ENCODE assay signal across 21 cellular contexts in the genomic region with DNA sequence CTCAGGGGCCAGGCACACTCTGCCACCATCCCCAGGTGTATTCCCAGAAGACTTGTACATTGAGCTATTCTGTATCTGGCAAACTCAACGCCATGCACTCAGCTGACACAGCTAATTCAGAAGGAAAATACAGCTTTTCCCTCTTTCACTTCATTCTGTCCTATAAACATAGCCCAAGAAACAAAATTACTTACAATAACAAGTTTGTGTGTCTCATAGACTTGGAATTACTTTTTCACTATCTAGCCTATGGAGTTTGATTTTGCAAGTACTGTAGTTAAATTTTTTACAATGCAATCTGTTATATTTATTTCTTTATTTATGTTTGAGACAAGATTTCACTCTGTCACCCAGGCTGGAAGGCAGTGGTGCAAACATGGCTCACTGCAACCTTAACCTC.
DNase-seq lines count a peak whose midpoint lies in the region; ATAC-seq and TF ChIP-seq lines count a peak whose summit lies in the region.
"Had no signal": no experiment of that assay in that cellular context is flagged by ENCODE, and none has a peak within 500 bp of the region (broad histone marks: within the 10 kb centered on the region; RNA-seq: fewer than 3 reads in every experiment).

No MANE protein-coding gene starts in this region.

- H3K27me3 Mint-ChIP-seq in stimulated activated naive B cell treated with anti-CD40 and anti-IgM and Interleukin-4, amounts not matched to agents 10 μg/mL and 1 μg/mL and 100 μg/mL, for 72 hours = peaks cover 0 to 11% of the 10 kb centered on the region in 2 donors

- no peak overlapping the region for H3K56ac ChIP-seq in IMR-90 (ENCODE audit: extremely low read depth, insufficient read depth, low read length)

- TF ChIP-seq POLR2A in IMR-90 (IDR thresholded peaks at IDR 0.05; ENCODE audit: low read depth, low read length) (no peak), transverse colon (IDR thresholded peaks at IDR 0.05) (no peak)

- H3K4me3 Mint-ChIP-seq in stimulated activated naive B cell treated with anti-CD40 and anti-IgM and Interleukin-4, amounts not matched to agents 10 μg/mL and 1 μg/mL and 100 μg/mL, for 72 hours = no peak overlapping the region
- H3K4me3 Mint-ChIP-seq: IgD-negative memory B cell had no signal

- H3K4me1 Mint-ChIP-seq in stimulated activated naive B cell treated with anti-CD40 and anti-IgM and Interleukin-4, amounts not matched to agents 10 μg/mL and 1 μg/mL and 100 μg/mL, for 72 hours = no peaks in the 10 kb centered on the region

- no peaks in the 10 kb centered on the region for H3K36me3 Mint-ChIP-seq in stimulated activated naive B cell treated with anti-CD40 and anti-IgM and Interleukin-4, amounts not matched to agents 10 μg/mL and 1 μg/mL and 100 μg/mL, for 72 hours
- H3K36me3 Mint-ChIP-seq: IgD-negative memory B cell had no signal

- in situ Hi-C loops in IMR-90 (cut with MboI; ENCODE audit: low sequenced_read_pairs) (loop anchor here (5.0 kb wide), 1 partner anchor 48 kb away; no protein-coding TSS in a partner anchor), transverse colon (cut with MboI; ENCODE audit: low pct_ligation_motif_present in 1 of 4, low pct_unique_long_range_greater_than_20kb in 1 of 4, low sequenced_read_pairs in 3 of 4) (no loop called here)

- no peak overlapping the region for H4K5ac ChIP-seq in IMR-90 (ENCODE audit: low read depth, low read length)

- H2AK5ac ChIP-seq in IMR-90 (ENCODE audit: low read depth, low read length) = no peak overlapping the region

- H3K27ac ChIP-seq in IMR-90 (ENCODE audit: insufficient read depth, low read length) (peak overlapping the region; percentile 63; the same call in 1 of the 2 replicates), transverse colon (no peak overlapping the region)
- H3K27ac ChIP-seq: C4-2B, HL-60 had no signal

- TF ChIP-seq CTCF in IMR-90 (conservative IDR thresholded peaks at IDR 0.05; ENCODE audit: low read depth, low read length) = no peak
- no peak for TF ChIP-seq CTCF in transverse colon (IDR thresholded peaks at IDR 0.05)

- peak; percentile 82 for ATAC-seq in IMR-90 (ENCODE audit: low read depth)
- ATAC-seq in stimulated activated naive B cell treated with anti-CD40 and anti-IgM and Interleukin-4, amounts not matched to agents 10 μg/mL and 1 μg/mL and 100 μg/mL, for 72 hours (replicated peaks) = no peak
- ATAC-seq in GM19455 (IDR thresholded peaks at IDR 0.05; ENCODE audit: unreplicated experiment) = no peak
- ATAC-seq: PC-3, SK-N-SH treated with all-trans-retinoic acid at 6 μM for 48 hours had no signal

- H3K27me3 ChIP-seq in IMR-90 (ENCODE audit: control insufficient read depth, insufficient read depth, low read length) = no peaks in the 10 kb centered on the region
- H3K27me3 ChIP-seq in transverse colon = no peaks in the 10 kb centered on the region

- peak overlapping the region in 1 of 2 experiments; percentile 65; a peak in 1 of 4 replicates for H4K8ac ChIP-seq in IMR-90 (ENCODE audit: low read depth in 2 of 2, low read length in 2 of 2)

- H3K36me3 ChIP-seq in IMR-90 (ENCODE audit: control insufficient read depth, insufficient read depth, low read length) (no peaks in the 10 kb centered on the region), transverse colon (no peaks in the 10 kb centered on the region)

- no peaks in the 10 kb centered on the region for H3K9me3 Mint-ChIP-seq in stimulated activated naive B cell treated with anti-CD40 and anti-IgM and Interleukin-4, amounts not matched to agents 10 μg/mL and 1 μg/mL and 100 μg/mL, for 72 hours
- H3K9me3 Mint-ChIP-seq: IgD-negative memory B cell had no signal

- peak overlapping the region; percentile 36; the same call in 1 of the 2 replicates for H2BK120ac ChIP-seq in IMR-90 (ENCODE audit: low read depth, low read length)

- H2AK9ac ChIP-seq in IMR-90 (replicated peaks; ENCODE audit: low read depth, low read length, poor library complexity) = no peak overlapping the region

- no peak overlapping the region for H3K23ac ChIP-seq in IMR-90 (ENCODE audit: low read depth, low read length)

- intact Hi-C loops in IMR-90 (cut with micrococcal nuclease) (no loop called here), transverse colon (cut with DNase I; ENCODE audit: low total_unique reads) (no loop called here)

- H3K4me3 ChIP-seq in IMR-90 (ENCODE audit: insufficient read depth, low read depth, low read length) (no peak overlapping the region), transverse colon (no peak overlapping the region)

- H2BK5ac ChIP-seq in IMR-90 (ENCODE audit: low read depth, low read length, poor library complexity, severe bottlenecking) = peak overlapping the region; percentile 5

- TF ChIP-seq EP300 in transverse colon (IDR thresholded peaks at IDR 0.05; ENCODE audit: low read depth) = no peak

- peak overlapping the region; percentile 56; the same call in 1 of the 2 replicates for H2BK20ac ChIP-seq in IMR-90 (ENCODE audit: low read depth, low read length)

- BruUV-seq in IMR-90 (replicated peaks; lab: Mats Ljungman, UMichigan) = no TSS peak

- H2AFZ ChIP-seq in IMR-90 (replicated peaks; ENCODE audit: low read length, poor library complexity) = no peak overlapping the region

- H4K91ac ChIP-seq in IMR-90 (ENCODE audit: insufficient read depth, low read depth, low read length) = peak overlapping the region; percentile 55; the same call in 1 of the 2 replicates

- H3K4ac ChIP-seq in IMR-90 (ENCODE audit: low read depth, low read length) = peak overlapping the region; percentile 72

- H3K18ac ChIP-seq in IMR-90 (ENCODE audit: low read depth, low read length) = peak overlapping the region; percentile 9; the same call in 1 of the 2 replicates

- H3K9ac ChIP-seq in IMR-90 (ENCODE audit: low read depth, low read length) = peak overlapping the region; percentile 29; the same call in 1 of the 2 replicates

- H3K4me1 ChIP-seq in IMR-90 (ENCODE audit: control insufficient read depth, insufficient read depth, low read length) (peaks cover 12% of the 10 kb centered on the region), transverse colon (peaks cover 0 to 7% (median 0%) of the 10 kb centered on the region in 4 donors)

- H3K9me1 ChIP-seq in IMR-90 (ENCODE audit: insufficient read depth, low read length) = peaks cover 6% of the 10 kb centered on the region

- no peak for TF ChIP-seq RAD21 in IMR-90 (IDR thresholded peaks at IDR 0.05; ENCODE audit: low read length)

- CTCF ChIA-PET in IMR-90 (lab: Yijun Ruan, JAX) = no interaction called here

- peak overlapping the region; percentile 1 for H3K27ac Mint-ChIP-seq in stimulated activated naive B cell treated with anti-CD40 and anti-IgM and Interleukin-4, amounts not matched to agents 10 μg/mL and 1 μg/mL and 100 μg/mL, for 72 hours
- H3K27ac Mint-ChIP-seq: IgD-negative memory B cell had no signal

- DNase-seq in AG08396 (ENCODE audit: low spot score) (peak; percentile 14), IMR-90 (peak; percentile 61), fibroblast of peridontal ligament (ENCODE audit: extremely low read depth) (peak; percentile 67), transverse colon (no peak)
- no peak for DNase-seq in stimulated activated naive B cell treated with anti-CD40 and anti-IgM and Interleukin-4, amounts not matched to agents 10 μg/mL and 1 μg/mL and 100 μg/mL, for 72 hours
- no peak for DNase-seq in activated T-cell treated with anti-CD3 and anti-CD28 coated beads, Interleukin-2, amount 50 U/mL, for 48 hours
- DNase-seq: AML-193, DMS79, GOT3, Karpas-422, NCI-H1417 treated with DMSO at 0.1 percent for 48 hours, NCI-H1930, NCI-H524 treated with DMSO at 0.1 percent for 48 hours, PC-3, RPMI8226, SHP77 treated with DMSO at 0.1 percent for 48 hours had no signal

- no peak overlapping the region for H2BK15ac ChIP-seq in IMR-90 (ENCODE audit: low read depth, low read length)

- H3K14ac ChIP-seq in IMR-90 (replicated peaks; ENCODE audit: low read depth, low read length) = peak overlapping the region; percentile 52; the same call in 1 of the 2 replicates

- dilution Hi-C loops in IMR-90 (cut with HindIII; ENCODE audit: low sequenced_read_pairs, unreplicated experiment) = no loop called here

- H3K9me3 ChIP-seq in IMR-90 (ENCODE audit: control insufficient read depth, insufficient read depth, low read length) (no peaks in the 10 kb centered on the region), transverse colon (no peaks in the 10 kb centered on the region)

- H4K20me1 ChIP-seq in IMR-90 (ENCODE audit: insufficient read depth, low read length) = no peaks in the 10 kb centered on the region

- no CpG with 5 or more reads among the region's 1 CpG for WGBS in IMR-90 (ENCODE audit: extremely low coverage in 2 of 2, insufficient read length in 1 of 2), 2 experiments
- WGBS in transverse colon (ENCODE audit: low coverage in 1 of 2), 2 donors = 52 to 75% methylated on average over 1 of the region's 1 CpG

- H3K4me2 ChIP-seq in IMR-90 (ENCODE audit: low read depth, low read length) = peak overlapping the region; percentile 15

- POLR2A ChIA-PET in IMR-90 (lab: Charles Lee; ENCODE audit: unreplicated experiment) = no interaction called here

- H3K79me1 ChIP-seq in IMR-90 (ENCODE audit: low read depth in 1 of 2, low read length in 2 of 2) = no peaks in the 10 kb centered on the region

TF ChIP-seq in IMR-90, 13 proteins besides CTCF, POLR2A, EP300 and RAD21:
- TF ChIP-seq BHLHE40 (IDR thresholded peaks at IDR 0.05; ENCODE audit: low read depth, low read length) (no peak), MAFK (IDR thresholded peaks at IDR 0.05; ENCODE audit: low read depth, low read length) (0 out of 2 replicates have a peak, but pooled peaks have one; percentile 21)
- TF ChIP-seq, protein P1, sequence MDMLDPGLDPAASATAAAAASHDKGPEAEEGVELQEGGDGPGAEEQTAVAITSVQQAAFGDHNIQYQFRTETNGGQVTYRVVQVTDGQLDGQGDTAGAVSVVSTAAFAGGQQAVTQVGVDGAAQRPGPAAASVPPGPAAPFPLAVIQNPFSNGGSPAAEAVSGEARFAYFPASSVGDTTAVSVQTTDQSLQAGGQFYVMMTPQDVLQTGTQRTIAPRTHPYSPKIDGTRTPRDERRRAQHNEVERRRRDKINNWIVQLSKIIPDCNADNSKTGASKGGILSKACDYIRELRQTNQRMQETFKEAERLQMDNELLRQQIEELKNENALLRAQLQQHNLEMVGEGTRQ (IDR thresholded peaks at IDR 0.05; ENCODE audit: low read depth, low read length) = no peak

Comparison
In these comparisons a context has a peak if more than half of its experiments do, and no peak if none do; other contexts are left out.
1. DNase-seq: peak in AG08396 (single experiment), IMR-90 (single experiment) and fibroblast of peridontal ligament (single experiment); none in stimulated activated naive B cell treated with anti-CD40 and anti-IgM and Interleukin-4, amounts not matched to agents 10 μg/mL and 1 μg/mL and 100 μg/mL, for 72 hours (single experiment), transverse colon (single experiment) and activated T-cell treated with anti-CD3 and anti-CD28 coated beads, Interleukin-2, amount 50 U/mL, for 48 hours (0 of 2).